ENCODE assay signal across 20 cellular contexts in the genomic region with DNA sequence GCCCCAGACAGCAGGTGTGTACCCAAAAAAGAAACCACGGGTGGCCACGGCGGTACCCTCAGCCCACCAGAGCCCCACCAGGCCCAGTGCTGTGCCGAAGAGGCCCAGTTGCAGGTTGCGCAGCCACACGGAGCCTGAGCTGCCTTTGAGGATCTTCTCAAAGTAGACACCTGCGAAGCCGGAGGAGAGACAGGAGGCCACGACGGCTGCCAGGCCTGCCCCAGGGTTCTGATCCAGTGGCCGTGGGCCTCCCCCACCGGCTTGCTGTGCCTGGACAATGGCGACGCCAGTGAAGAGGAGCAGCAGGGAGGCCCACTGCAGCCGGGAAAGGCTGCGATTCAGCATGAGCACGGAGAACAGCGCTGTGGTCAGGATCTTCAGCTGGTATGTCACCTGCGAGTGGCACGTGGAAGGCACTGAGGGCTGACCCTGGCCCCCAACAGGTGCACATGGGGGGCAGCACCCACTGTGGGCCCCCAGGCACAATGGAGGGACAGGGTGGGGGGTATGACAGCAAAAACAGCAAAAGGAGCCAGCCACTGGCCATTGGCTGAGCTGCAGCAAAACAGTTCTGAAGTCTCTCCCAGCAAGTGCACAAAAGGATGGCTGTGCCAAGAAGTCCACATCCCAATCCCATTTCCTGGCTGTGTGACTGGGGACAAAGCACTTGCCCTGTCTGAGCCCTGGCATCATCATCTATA. TPM values are rescaled to one million over a fixed set of nuclear protein-coding genes. Genes with fewer than 3 reads are reported as not detected.
A peak's percentile ranks its signal among the peaks of the same experiment; 100 is the strongest.
DNase-seq lines count a peak whose midpoint lies in the region; ATAC-seq, FAIRE-seq and TF ChIP-seq lines count a peak whose summit lies in the region.
"Had no signal": no experiment of that assay in that cellular context is flagged by ENCODE, and none has a peak within 500 bp of the region (broad histone marks: within the 10 kb centered on the region; RNA-seq: fewer than 3 reads in every experiment).

No MANE protein-coding gene starts in this region.

- H4K20me1 ChIP-seq in HepG2 (ENCODE audit: insufficient read depth, low read length): no peaks in the 10 kb centered on the region

- H3K4me3 ChIP-seq in HepG2 (replicated peaks in 1 of 3; ENCODE audit: insufficient read depth in 1 of 3, low read depth in 2 of 3, low read length in 3 of 3) (no peak overlapping the region), right lobe of liver (no peak overlapping the region)

- H3K4me1 Mint-ChIP-seq in chondrocyte (ENCODE audit: low read depth) (peaks cover 3% of the 10 kb centered on the region), neural crest cell (no peaks in the 10 kb centered on the region)
- H3K4me1 Mint-ChIP-seq in stimulated activated effector memory CD8-positive, alpha-beta T cell treated with anti-CD3 and anti-CD28 coated beads, Interleukin-12 subunit alpha, Interleukin-12 subunit beta, amount 100 ng/mL, for 72 hours: peaks cover 6% of the 10 kb centered on the region

- no peak for TF ChIP-seq POLR2A in HepG2 (IDR thresholded peaks at IDR 0.05; ENCODE audit: insufficient read depth in 1 of 2, low read depth in 2 of 2, low read length in 2 of 2)
- no peak for TF ChIP-seq POLR2A in right lobe of liver (IDR thresholded peaks at IDR 0.05)

- no peak overlapping the region for H3K27ac Mint-ChIP-seq in chondrocyte (ENCODE audit: unreplicated experiment)
- no peak overlapping the region for H3K27ac Mint-ChIP-seq in neural crest cell (ENCODE audit: unreplicated experiment)
- H3K27ac Mint-ChIP-seq in stimulated activated effector memory CD8-positive, alpha-beta T cell treated with anti-CD3 and anti-CD28 coated beads, Interleukin-12 subunit alpha, Interleukin-12 subunit beta, amount 100 ng/mL, for 72 hours: peak overlapping the region; percentile 17

- no peak overlapping the region for H3K4me2 ChIP-seq in HepG2 (ENCODE audit: low read depth, low read length)

- H3K36me3 Mint-ChIP-seq in chondrocyte (ENCODE audit: low read depth) (peaks cover 9% of the 10 kb centered on the region), neural crest cell (ENCODE audit: low read depth) (peaks cover 16% of the 10 kb centered on the region)
- H3K36me3 Mint-ChIP-seq in stimulated activated effector memory CD8-positive, alpha-beta T cell treated with anti-CD3 and anti-CD28 coated beads, Interleukin-12 subunit alpha, Interleukin-12 subunit beta, amount 100 ng/mL, for 72 hours: peaks cover 97% of the 10 kb centered on the region

- TF ChIP-seq EP300 in HepG2 (IDR thresholded peaks at IDR 0.05; ENCODE audit: low read depth in 2 of 2, low read length in 2 of 2) (no peak), HepG2 (CRISPR knock-in tag; IDR thresholded peaks at IDR 0.05; ENCODE audit: borderline replicate concordance) (no peak)

- no TSS peak for BruUV-seq in HepG2 (replicated peaks; lab: Mats Ljungman, UMichigan)

- H3K36me3 ChIP-seq in HepG2 (replicated peaks in 1 of 2; ENCODE audit: control insufficient read depth in 1 of 2, insufficient read depth in 2 of 2, low read length in 2 of 2) (peaks cover 13 to 14% of the 10 kb centered on the region in 2 experiments), right lobe of liver (peaks cover 0 to 20% (median 2%) of the 10 kb centered on the region in 4 donors)

- TF ChIP-seq RAD21 in HepG2 (CRISPR knock-in tag; IDR thresholded peaks at IDR 0.05): no peak

- TF ChIP-seq CTCF in HepG2 (CRISPR knock-in tag; IDR thresholded peaks at IDR 0.05) (no peak), right lobe of liver (IDR thresholded peaks at IDR 0.05) (no peak), chondrocyte (IDR thresholded peaks at IDR 0.05) (no peak), neural crest cell (conservative IDR thresholded peaks at IDR 0.05) (no peak)

- no peaks in the 10 kb centered on the region for H3K27me3 ChIP-seq in HepG2 (ENCODE audit: control insufficient read depth in 1 of 2, insufficient read depth in 2 of 2, low read length in 2 of 2)
- no peaks in the 10 kb centered on the region for H3K27me3 ChIP-seq in right lobe of liver

- H3K9me3 ChIP-seq in HepG2 (ENCODE audit: low read length): no peaks in the 10 kb centered on the region
- H3K9me3 ChIP-seq in right lobe of liver: no peaks in the 10 kb centered on the region

- FAIRE-seq in HepG2 (lab: Jason Lieb, UNC): no peak
- FAIRE-seq: GM12891, GM18507, H54 had no signal

- H3K27me3 Mint-ChIP-seq in chondrocyte (ENCODE audit: low read depth) (no peaks in the 10 kb centered on the region), neural crest cell (ENCODE audit: low read depth) (no peaks in the 10 kb centered on the region)
- H3K27me3 Mint-ChIP-seq: CD4-positive, alpha-beta memory T cell had no signal

- ATAC-seq in HepG2 (no peak), right lobe of liver (no peak)
- ATAC-seq in stimulated activated effector memory CD8-positive, alpha-beta T cell treated with anti-CD3 and anti-CD28 coated beads, Interleukin-12 subunit alpha, Interleukin-12 subunit beta, amount 100 ng/mL, for 72 hours: no peak

- WGBS in HepG2 (ENCODE audit: low lambda C conversion rate): 100% methylated on average over 3 of the region's 20 CpGs
- WGBS in right lobe of liver (ENCODE audit: insufficient coverage, low coverage, low lambda C conversion rate, missing lambda C conversion rate): no CpG with 5 or more reads among the region's 20 CpGs

- CTCF ChIA-PET in HepG2 (lab: Yijun Ruan, JAX; ENCODE audit: low intra/inter-chr PET ratio, low total read pairs): no interaction called here

- H3K4me3 Mint-ChIP-seq in chondrocyte (ENCODE audit: unreplicated experiment) (no peak overlapping the region), neural crest cell (peak overlapping the region; percentile 23)
- H3K4me3 Mint-ChIP-seq in stimulated activated effector memory CD8-positive, alpha-beta T cell treated with anti-CD3 and anti-CD28 coated beads, Interleukin-12 subunit alpha, Interleukin-12 subunit beta, amount 100 ng/mL, for 72 hours: no peak overlapping the region
- H3K4me3 Mint-ChIP-seq: CD4-positive, alpha-beta memory T cell had no signal

- no peak overlapping the region for H3K9ac ChIP-seq in HepG2 (ENCODE audit: insufficient read depth, low read depth, low read length)

- H3K9me3 Mint-ChIP-seq in chondrocyte (ENCODE audit: low read depth) (no peaks in the 10 kb centered on the region), neural crest cell (no peaks in the 10 kb centered on the region)
- no peaks in the 10 kb centered on the region for H3K9me3 Mint-ChIP-seq in stimulated activated effector memory CD8-positive, alpha-beta T cell treated with anti-CD3 and anti-CD28 coated beads, Interleukin-12 subunit alpha, Interleukin-12 subunit beta, amount 100 ng/mL, for 72 hours
- H3K9me3 Mint-ChIP-seq: CD4-positive, alpha-beta memory T cell had no signal

- no peak overlapping the region for H3K27ac ChIP-seq in HepG2 (ENCODE audit: extremely low read length, insufficient read depth, low read length)
- no peak overlapping the region for H3K27ac ChIP-seq in right lobe of liver

- POLR2A ChIA-PET in HepG2 (lab: Yijun Ruan, JAX): no interaction called here

- peaks cover 4% of the 10 kb centered on the region for H3K79me2 ChIP-seq in HepG2 (ENCODE audit: insufficient read depth, low read length)

- DNase-seq in HepG2 (ENCODE audit: low spot score) (no peak), right lobe of liver (no peak), chondrocyte (ENCODE audit: low spot score) (peak; percentile 55), neural crest cell (ENCODE audit: low read depth, low spot score) (no peak), NCI-H748 (lab: John Stamatoyannopoulos, UW; ENCODE audit: unreplicated experiment) (no peak), kidney glomerular epithelial cell (lab: John Stamatoyannopoulos, UW) (no peak), NCI-H524 treated with DMSO at 0.1 percent for 48 hours (lab: John Stamatoyannopoulos, UW) (no peak)
- no peak for DNase-seq in stimulated activated effector memory CD8-positive, alpha-beta T cell treated with anti-CD3 and anti-CD28 coated beads, Interleukin-12 subunit alpha, Interleukin-12 subunit beta, amount 100 ng/mL, for 72 hours (ENCODE audit: low spot score in 2 of 2)
- DNase-seq: C1 segment of cervical spinal cord; Calu3; CD4-positive, alpha-beta memory T cell; COR-L47; DMS53; DMS79 treated with DMSO at 0.1 percent for 48 hours; GF-D8; GOT3; HCEC 1CT had no signal

- H3K4me1 ChIP-seq in HepG2 (ENCODE audit: insufficient read depth, low read length) (peaks cover 19% of the 10 kb centered on the region), right lobe of liver (peaks cover 0 to 5% (median 0%) of the 10 kb centered on the region in 4 donors)

- H2AFZ ChIP-seq in HepG2 (ENCODE audit: low read length): no peak overlapping the region

- in situ Hi-C loops in HepG2 (cut with HindIII; ENCODE audit: extremely low pct_ligation_motif_present, low pct_unique_long_range_greater_than_20kb): no loop called here

- intact Hi-C loops in HepG2 (cut with micrococcal nuclease; ENCODE audit: unreplicated experiment) (no loop called here), right lobe of liver (cut with DNase I) (loop anchor here in 1 of 2 donors (10.0 kb wide), 1 partner anchor 50 kb away; the partner anchor contains the start of gene OTUD5)

RNA-seq across cellular contexts. Expression of gene SLC35A2, which starts 6.2 kb away (rescaled TPM):
- 17.2 and 32.1 TPM in 2 replicates for total RNA-seq in HepG2 (2016; rRNA removed; fragmentation: Illumina TruSeq; extraction: Trizol)
- 5.6 and 5.8 TPM in 2 replicates for total RNA-seq in HepG2 (2016; cell fraction: cytosol; rRNA removed; fragmentation: Illumina TruSeq; extraction: Trizol; ENCODE audit: low read depth)
- total RNA-seq in HepG2 (2016; cell fraction: insoluble cytoplasmic fraction; rRNA removed; fragmentation: Illumina TruSeq; extraction: Trizol): 13.8 and 35.7 TPM in 2 replicates
- total RNA-seq in HepG2 (2016; cell fraction: membrane; rRNA removed; fragmentation: Illumina TruSeq; extraction: Trizol): 12.4 and 13.9 TPM in 2 replicates
- 24.9 and 30.9 TPM in 2 replicates for total RNA-seq in HepG2 (2016; cell fraction: nucleus; rRNA removed; fragmentation: Illumina TruSeq; extraction: Trizol)
- polyA plus RNA-seq in HepG2 (2011; rRNA removed): 40.8 and 46.4 TPM in 2 replicates
- 41.7 and 48.0 TPM in 2 replicates for polyA plus RNA-seq in HepG2 (2011; cell fraction: cytosol; rRNA removed)
- 31.2 and 31.5 TPM in 2 replicates for polyA plus RNA-seq in HepG2 (2011; cell fraction: nucleus; rRNA removed)
- polyA plus RNA-seq in HepG2 (2012): 16.3 and 18.8 TPM in 2 replicates
- 6.8 and 8.5 TPM in 2 replicates for polyA plus RNA-seq in HepG2 (2016; cell fraction: cytosol; fragmentation: Illumina TruSeq; extraction: Trizol; ENCODE audit: low read depth)
- polyA plus RNA-seq in HepG2 (2016; cell fraction: insoluble cytoplasmic fraction; fragmentation: Illumina TruSeq; extraction: Trizol; ENCODE audit: low read depth): 20.0 and 23.2 TPM in 2 replicates
- 12.9 and 13.5 TPM in 2 replicates for polyA plus RNA-seq in HepG2 (2016; cell fraction: membrane; fragmentation: Illumina TruSeq; extraction: Trizol; ENCODE audit: low read depth)
- 57.8 and 62.5 TPM in 2 replicates for polyA plus RNA-seq in HepG2 (2016; cell fraction: nucleus; fragmentation: Illumina TruSeq; extraction: Trizol; ENCODE audit: insufficient read depth, low read depth)
- polyA minus RNA-seq in HepG2 (2011; rRNA and poly(A)+ RNA removed; ENCODE audit: low replicate concordance): 110 and 137 TPM in 2 replicates
- polyA minus RNA-seq in HepG2 (2011; cell fraction: cytosol; rRNA and poly(A)+ RNA removed): 25.2 and 26.9 TPM in 2 replicates
- polyA minus RNA-seq in HepG2 (2011; cell fraction: nucleus; rRNA and poly(A)+ RNA removed): 9.3 and 12.1 TPM in 2 replicates
- 10 to 100 TPM; 15.0 to 19.5 (median 17.3) TPM for total RNA-seq in right lobe of liver
- 32.3 to 39.2 TPM (median 38.9 TPM) in 3 replicates for total RNA-seq in chondrocyte
- total RNA-seq in neural crest cell: 20.0 and 22.6 TPM in 2 replicates

RNA-seq across cellular contexts. Expression of gene PQBP1, which starts 7.5 kb away (rescaled TPM):
- total RNA-seq in HepG2 (2016; rRNA removed; fragmentation: Illumina TruSeq; extraction: Trizol) (80.9 and 99.4 TPM in 2 replicates), right lobe of liver (10 to 100 TPM; 29.8 to 47.1 (median 35.7) TPM), chondrocyte (58.4 to 61.7 TPM (median 61.7 TPM) in 3 replicates), neural crest cell (98.4 and 101 TPM in 2 replicates)
- 33.5 and 34.4 TPM in 2 replicates for total RNA-seq in HepG2 (2016; cell fraction: cytosol; rRNA removed; fragmentation: Illumina TruSeq; extraction: Trizol; ENCODE audit: low read depth)
- total RNA-seq in HepG2 (2016; cell fraction: insoluble cytoplasmic fraction; rRNA removed; fragmentation: Illumina TruSeq; extraction: Trizol): 87.4 and 94.4 TPM in 2 replicates
- total RNA-seq in HepG2 (2016; cell fraction: membrane; rRNA removed; fragmentation: Illumina TruSeq; extraction: Trizol): 35.6 and 39.4 TPM in 2 replicates
- total RNA-seq in HepG2 (2016; cell fraction: nucleus; rRNA removed; fragmentation: Illumina TruSeq; extraction: Trizol): 40.0 and 41.7 TPM in 2 replicates
- polyA plus RNA-seq in HepG2 (2011; rRNA removed): 58.1 and 66.9 TPM in 2 replicates
- polyA plus RNA-seq in HepG2 (2011; cell fraction: cytosol; rRNA removed): 77.0 and 80.0 TPM in 2 replicates
- polyA plus RNA-seq in HepG2 (2011; cell fraction: nucleus; rRNA removed): 123 and 131 TPM in 2 replicates
- polyA plus RNA-seq in HepG2 (2012): 72.0 and 77.4 TPM in 2 replicates
- polyA plus RNA-seq in HepG2 (2016; cell fraction: cytosol; fragmentation: Illumina TruSeq; extraction: Trizol; ENCODE audit: low read depth): 39.2 and 46.6 TPM in 2 replicates
- 111 and 112 TPM in 2 replicates for polyA plus RNA-seq in HepG2 (2016; cell fraction: insoluble cytoplasmic fraction; fragmentation: Illumina TruSeq; extraction: Trizol; ENCODE audit: low read depth)
- 42.4 and 43.0 TPM in 2 replicates for polyA plus RNA-seq in HepG2 (2016; cell fraction: membrane; fragmentation: Illumina TruSeq; extraction: Trizol; ENCODE audit: low read depth)
- 101 and 103 TPM in 2 replicates for polyA plus RNA-seq in HepG2 (2016; cell fraction: nucleus; fragmentation: Illumina TruSeq; extraction: Trizol; ENCODE audit: insufficient read depth, low read depth)
- polyA minus RNA-seq in HepG2 (2011; rRNA and poly(A)+ RNA removed; ENCODE audit: low replicate concordance): 33.5 and 103 TPM in 2 replicates
- 32.2 and 41.4 TPM in 2 replicates for polyA minus RNA-seq in HepG2 (2011; cell fraction: cytosol; rRNA and poly(A)+ RNA removed)
- 23.3 and 26.7 TPM in 2 replicates for polyA minus RNA-seq in HepG2 (2011; cell fraction: nucleus; rRNA and poly(A)+ RNA removed)

RNA-seq across cellular contexts. Expression of gene TIMM17B, which starts 7.7 kb away (rescaled TPM):
- 53.4 and 56.0 TPM in 2 replicates for total RNA-seq in HepG2 (2016; rRNA removed; fragmentation: Illumina TruSeq; extraction: Trizol)
- total RNA-seq in HepG2 (2016; cell fraction: cytosol; rRNA removed; fragmentation: Illumina TruSeq; extraction: Trizol; ENCODE audit: low read depth): 16.1 and 16.6 TPM in 2 replicates
- 59.1 and 59.6 TPM in 2 replicates for total RNA-seq in HepG2 (2016; cell fraction: insoluble cytoplasmic fraction; rRNA removed; fragmentation: Illumina TruSeq; extraction: Trizol)
- total RNA-seq in HepG2 (2016; cell fraction: membrane; rRNA removed; fragmentation: Illumina TruSeq; extraction: Trizol): 21.0 and 25.1 TPM in 2 replicates
- total RNA-seq in HepG2 (2016; cell fraction: nucleus; rRNA removed; fragmentation: Illumina TruSeq; extraction: Trizol): 35.5 and 35.9 TPM in 2 replicates
- 69.1 and 72.5 TPM in 2 replicates for polyA plus RNA-seq in HepG2 (2011; rRNA removed)
- 74.6 and 124 TPM in 2 replicates for polyA plus RNA-seq in HepG2 (2011; cell fraction: cytosol; rRNA removed)
- 52.8 and 64.5 TPM in 2 replicates for polyA plus RNA-seq in HepG2 (2011; cell fraction: nucleus; rRNA removed)
- 50.1 and 56.0 TPM in 2 replicates for polyA plus RNA-seq in HepG2 (2012)
- 18.8 and 21.5 TPM in 2 replicates for polyA plus RNA-seq in HepG2 (2016; cell fraction: cytosol; fragmentation: Illumina TruSeq; extraction: Trizol; ENCODE audit: low read depth)
- polyA plus RNA-seq in HepG2 (2016; cell fraction: insoluble cytoplasmic fraction; fragmentation: Illumina TruSeq; extraction: Trizol; ENCODE audit: low read depth): 63.6 and 70.0 TPM in 2 replicates
- 22.7 and 26.6 TPM in 2 replicates for polyA plus RNA-seq in HepG2 (2016; cell fraction: membrane; fragmentation: Illumina TruSeq; extraction: Trizol; ENCODE audit: low read depth)
- polyA plus RNA-seq in HepG2 (2016; cell fraction: nucleus; fragmentation: Illumina TruSeq; extraction: Trizol; ENCODE audit: insufficient read depth, low read depth): 67.0 and 69.3 TPM in 2 replicates
- polyA minus RNA-seq in HepG2 (2011; rRNA and poly(A)+ RNA removed; ENCODE audit: low replicate concordance): 67.5 and 136 TPM in 2 replicates
- 20.0 and 25.0 TPM in 2 replicates for polyA minus RNA-seq in HepG2 (2011; cell fraction: cytosol; rRNA and poly(A)+ RNA removed)
- polyA minus RNA-seq in HepG2 (2011; cell fraction: nucleus; rRNA and poly(A)+ RNA removed): 11.8 and 14.9 TPM in 2 replicates
- 10 to 100 TPM; 18.2 to 29.5 (median 22.5) TPM for total RNA-seq in right lobe of liver
- 37.7 to 41.6 TPM (median 38.0 TPM) in 3 replicates for total RNA-seq in chondrocyte
- total RNA-seq in neural crest cell: 86.0 and 95.7 TPM in 2 replicates

RNA-seq across cellular contexts. Expression of gene PIM2, which starts 13.6 kb away (rescaled TPM):
- 13.0 and 14.4 TPM in 2 replicates for total RNA-seq in HepG2 (2016; rRNA removed; fragmentation: Illumina TruSeq; extraction: Trizol)
- total RNA-seq in HepG2 (2016; cell fraction: cytosol; rRNA removed; fragmentation: Illumina TruSeq; extraction: Trizol; ENCODE audit: low read depth): 1.7 and 2.6 TPM in 2 replicates
- 11.9 and 13.2 TPM in 2 replicates for total RNA-seq in HepG2 (2016; cell fraction: insoluble cytoplasmic fraction; rRNA removed; fragmentation: Illumina TruSeq; extraction: Trizol)
- 5.9 and 6.5 TPM in 2 replicates for total RNA-seq in HepG2 (2016; cell fraction: membrane; rRNA removed; fragmentation: Illumina TruSeq; extraction: Trizol)
- total RNA-seq in HepG2 (2016; cell fraction: nucleus; rRNA removed; fragmentation: Illumina TruSeq; extraction: Trizol): 7.9 and 8.0 TPM in 2 replicates
- 15.8 and 17.4 TPM in 2 replicates for polyA plus RNA-seq in HepG2 (2011; rRNA removed)
- 10.3 and 10.6 TPM in 2 replicates for polyA plus RNA-seq in HepG2 (2011; cell fraction: cytosol; rRNA removed)
- polyA plus RNA-seq in HepG2 (2011; cell fraction: nucleus; rRNA removed): 14.3 and 17.5 TPM in 2 replicates
- polyA plus RNA-seq in HepG2 (2012): 10.1 and 10.6 TPM in 2 replicates
- 1.1 TPM in 2 replicates for polyA plus RNA-seq in HepG2 (2016; cell fraction: cytosol; fragmentation: Illumina TruSeq; extraction: Trizol; ENCODE audit: low read depth)
- 14.0 and 15.2 TPM in 2 replicates for polyA plus RNA-seq in HepG2 (2016; cell fraction: insoluble cytoplasmic fraction; fragmentation: Illumina TruSeq; extraction: Trizol; ENCODE audit: low read depth)
- polyA plus RNA-seq in HepG2 (2016; cell fraction: membrane; fragmentation: Illumina TruSeq; extraction: Trizol; ENCODE audit: low read depth): 3.5 and 4.0 TPM in 2 replicates
- 11.4 and 16.3 TPM in 2 replicates for polyA plus RNA-seq in HepG2 (2016; cell fraction: nucleus; fragmentation: Illumina TruSeq; extraction: Trizol; ENCODE audit: insufficient read depth, low read depth)
- 17.3 and 37.4 TPM in 2 replicates for polyA minus RNA-seq in HepG2 (2011; rRNA and poly(A)+ RNA removed; ENCODE audit: low replicate concordance)
- 4.9 and 5.8 TPM in 2 replicates for polyA minus RNA-seq in HepG2 (2011; cell fraction: cytosol; rRNA and poly(A)+ RNA removed)
- 8.5 and 10.9 TPM in 2 replicates for polyA minus RNA-seq in HepG2 (2011; cell fraction: nucleus; rRNA and poly(A)+ RNA removed)
- 1 to 10 TPM; 1.7 to 8.8 (median 6.8) TPM for total RNA-seq in right lobe of liver
- total RNA-seq in chondrocyte: 4.3 to 5.1 TPM (median 4.6 TPM) in 3 replicates
- 12.5 and 13.4 TPM in 2 replicates for total RNA-seq in neural crest cell

RNA-seq across cellular contexts. Expression of gene OTUD5, which starts 52.2 kb away (rescaled TPM):
- total RNA-seq in HepG2 (2016; rRNA removed; fragmentation: Illumina TruSeq; extraction: Trizol) (16.9 and 18.4 TPM in 2 replicates), right lobe of liver (10 to 100 TPM; 14.4 to 24.1 (median 21.6) TPM), chondrocyte (47.4 to 49.0 TPM (median 47.5 TPM) in 3 replicates), neural crest cell (38.6 and 39.6 TPM in 2 replicates)
- 7.3 and 7.9 TPM in 2 replicates for total RNA-seq in HepG2 (2016; cell fraction: cytosol; rRNA removed; fragmentation: Illumina TruSeq; extraction: Trizol; ENCODE audit: low read depth)
- total RNA-seq in HepG2 (2016; cell fraction: insoluble cytoplasmic fraction; rRNA removed; fragmentation: Illumina TruSeq; extraction: Trizol): 15.3 and 18.1 TPM in 2 replicates
- 13.3 and 13.6 TPM in 2 replicates for total RNA-seq in HepG2 (2016; cell fraction: membrane; rRNA removed; fragmentation: Illumina TruSeq; extraction: Trizol)
- total RNA-seq in HepG2 (2016; cell fraction: nucleus; rRNA removed; fragmentation: Illumina TruSeq; extraction: Trizol): 11.1 and 13.9 TPM in 2 replicates
- 42.2 and 44.8 TPM in 2 replicates for polyA plus RNA-seq in HepG2 (2011; rRNA removed)
- polyA plus RNA-seq in HepG2 (2011; cell fraction: cytosol; rRNA removed): 29.5 and 29.7 TPM in 2 replicates
- polyA plus RNA-seq in HepG2 (2011; cell fraction: nucleus; rRNA removed): 74.0 and 78.6 TPM in 2 replicates
- polyA plus RNA-seq in HepG2 (2012): 30.8 and 34.7 TPM in 2 replicates
- 14.5 and 15.7 TPM in 2 replicates for polyA plus RNA-seq in HepG2 (2016; cell fraction: cytosol; fragmentation: Illumina TruSeq; extraction: Trizol; ENCODE audit: low read depth)
- polyA plus RNA-seq in HepG2 (2016; cell fraction: insoluble cytoplasmic fraction; fragmentation: Illumina TruSeq; extraction: Trizol; ENCODE audit: low read depth): 20.0 and 25.8 TPM in 2 replicates
- 18.9 and 22.2 TPM in 2 replicates for polyA plus RNA-seq in HepG2 (2016; cell fraction: membrane; fragmentation: Illumina TruSeq; extraction: Trizol; ENCODE audit: low read depth)
- polyA plus RNA-seq in HepG2 (2016; cell fraction: nucleus; fragmentation: Illumina TruSeq; extraction: Trizol; ENCODE audit: insufficient read depth, low read depth): 32.8 and 33.6 TPM in 2 replicates
- 40.8 and 110 TPM in 2 replicates for polyA minus RNA-seq in HepG2 (2011; rRNA and poly(A)+ RNA removed; ENCODE audit: low replicate concordance)
- polyA minus RNA-seq in HepG2 (2011; cell fraction: cytosol; rRNA and poly(A)+ RNA removed): 20.0 and 21.9 TPM in 2 replicates
- 14.8 and 17.9 TPM in 2 replicates for polyA minus RNA-seq in HepG2 (2011; cell fraction: nucleus; rRNA and poly(A)+ RNA removed)
